Comparison of ENCODE assay signal across 17 cellular contexts in genomic region chr18:24052053-24052452, GRCh38. TPM values are rescaled to one million over a fixed set of nuclear protein-coding genes. Genes with fewer than 3 reads are reported as not detected.
A peak's percentile ranks its signal among the peaks of the same experiment; 100 is the strongest.
DNase-seq lines count a peak whose midpoint lies in the region; ATAC-seq and TF ChIP-seq lines count a peak whose summit lies in the region.
"Had no signal": no experiment of that assay in that cellular context is flagged by ENCODE, and none has a peak within 500 bp of the region (broad histone marks: within the 10 kb centered on the region; RNA-seq: fewer than 3 reads in every experiment).

No MANE protein-coding gene starts in this region.

- no peak for DNase-seq in CD8-positive, alpha-beta memory T cell
- DNase-seq in HCT116 (ENCODE audit: low read depth, low spot score) = no peak
- DNase-seq in activated naive CD8-positive, alpha-beta T cell treated with anti-CD3 and anti-CD28 coated beads for 36 hours = no peak
- DNase-seq in mucosa of descending colon = no peak
- DNase-seq in GM10248 (ENCODE audit: extremely low spot score) = no peak
- no peak for DNase-seq in MV-4-11 (lab: John Stamatoyannopoulos, UW)
- DNase-seq: amygdala; Kasumi-1; left ventricle myocardium inferior; NCI-H1930; NCI-H82; sigmoid colon; stimulated activated CD4-positive, alpha-beta T cell treated with anti-CD3 and anti-CD28 coated beads, Interleukin-4, amount 100 ng/mL, for 1 hour had no signal

- no peaks in the 10 kb centered on the region for H3K36me3 ChIP-seq in CD8-positive, alpha-beta memory T cell (ENCODE audit: insufficient read depth, low read length)
- H3K36me3 ChIP-seq in HCT116 (ENCODE audit: control insufficient read depth in 1 of 2, insufficient read depth in 2 of 2, low read length in 2 of 2) (no peaks in the 10 kb centered on the region), mucosa of descending colon (ENCODE audit: low read depth) (no peaks in the 10 kb centered on the region)
- H3K36me3 ChIP-seq: left ventricle myocardium inferior, sigmoid colon had no signal

- H3K27ac ChIP-seq in CD8-positive, alpha-beta memory T cell (ENCODE audit: low read depth, low read length) = no peak overlapping the region
- no peak overlapping the region for H3K27ac ChIP-seq in HCT116 (ENCODE audit: low read depth, low read length)
- H3K27ac ChIP-seq: coronary artery, left ventricle myocardium inferior had no signal

- no peaks in the 10 kb centered on the region for H3K27me3 Mint-ChIP-seq in CD8-positive, alpha-beta memory T cell
- no peaks in the 10 kb centered on the region for H3K27me3 Mint-ChIP-seq in activated naive CD8-positive, alpha-beta T cell treated with anti-CD3 and anti-CD28 coated beads for 36 hours

- H2AFZ ChIP-seq in HCT116 (ENCODE audit: low read depth, low read length, poor library complexity, severe bottlenecking) = no peak overlapping the region

- peak overlapping the region in 4 of 7 donors; percentile 4 to 63 (median 26) for H3K4me3 Mint-ChIP-seq in CD8-positive, alpha-beta memory T cell
- no peak overlapping the region for H3K4me3 Mint-ChIP-seq in activated naive CD8-positive, alpha-beta T cell treated with anti-CD3 and anti-CD28 coated beads for 36 hours
- H3K4me3 Mint-ChIP-seq: neural crest cell had no signal

- H3K27ac Mint-ChIP-seq in CD8-positive, alpha-beta memory T cell = peak overlapping the region; percentile 24 to 89 (median 68)
- H3K27ac Mint-ChIP-seq in activated naive CD8-positive, alpha-beta T cell treated with anti-CD3 and anti-CD28 coated beads for 36 hours = peak overlapping the region; percentile 81

- no peak overlapping the region for H3K9ac ChIP-seq in HCT116 (ENCODE audit: low read length)

- peaks cover 78% of the 10 kb centered on the region for H3K4me1 ChIP-seq in CD8-positive, alpha-beta memory T cell (ENCODE audit: insufficient read depth, low read length)
- H3K4me1 ChIP-seq in HCT116 (ENCODE audit: control insufficient read depth in 1 of 2, insufficient read depth in 2 of 2, low read length in 2 of 2) (peaks cover 16 to 17% of the 10 kb centered on the region in 2 experiments), mucosa of descending colon (ENCODE audit: low read depth) (peaks cover 11% of the 10 kb centered on the region)
- H3K4me1 ChIP-seq: left ventricle myocardium inferior had no signal

- peaks cover 0 to 36% (median 5%) of the 10 kb centered on the region in 3 donors for H3K36me3 Mint-ChIP-seq in CD8-positive, alpha-beta memory T cell
- H3K36me3 Mint-ChIP-seq in activated naive CD8-positive, alpha-beta T cell treated with anti-CD3 and anti-CD28 coated beads for 36 hours = peaks cover 14% of the 10 kb centered on the region

- TF ChIP-seq CTCF in HCT116 (IDR thresholded peaks at IDR 0.05 in 2 of 3, conservative IDR thresholded peaks at IDR 0.05 in 1 of 3; ENCODE audit: borderline replicate concordance in 1 of 3, insufficient read depth in 1 of 3, low read depth in 2 of 3, low read length in 2 of 3) (no peak), mucosa of descending colon (IDR thresholded peaks at IDR 0.05) (no peak), GM10248 (IDR thresholded peaks at IDR 0.05; ENCODE audit: control extremely low read depth, extremely low read depth, low read depth, missing control alignments) (no peak)

- H4K20me1 ChIP-seq in HCT116 (ENCODE audit: insufficient read depth) = no peaks in the 10 kb centered on the region

- H3K9me3 Mint-ChIP-seq in CD8-positive, alpha-beta memory T cell = no peaks in the 10 kb centered on the region
- no peaks in the 10 kb centered on the region for H3K9me3 Mint-ChIP-seq in activated naive CD8-positive, alpha-beta T cell treated with anti-CD3 and anti-CD28 coated beads for 36 hours

- intact Hi-C loops in HCT116 (cut with micrococcal nuclease) (no loop called here), mucosa of descending colon (cut with DNase I, micrococcal nuclease) (no loop called here)

- BruUV-seq in HCT116 (replicated peaks; lab: Mats Ljungman, UMichigan) = no TSS peak

- no peaks in the 10 kb centered on the region for H3K27me3 ChIP-seq in CD8-positive, alpha-beta memory T cell (ENCODE audit: insufficient read depth, low read length, poor library complexity, severe bottlenecking)
- H3K27me3 ChIP-seq in HCT116 (ENCODE audit: insufficient read depth, low read length) = no peaks in the 10 kb centered on the region
- H3K27me3 ChIP-seq: sigmoid colon had no signal

- CTCF ChIA-PET in CD8-positive, alpha-beta memory T cell (lab: Charles Lee) = interaction anchor here (1.2 kb wide), 1 partner anchor 26 kb away, joined by 3 read pairs; no protein-coding TSS in a partner anchor
- CTCF ChIA-PET in HCT116 (lab: Charles Lee) (no interaction called here), GM10248 (lab: Yijun Ruan, JAX) (no interaction called here)

- no peak for TF ChIP-seq POLR2A in HCT116 (IDR thresholded peaks at IDR 0.05; ENCODE audit: borderline replicate concordance, extremely low read depth, insufficient read depth, insufficient read length)

- H3K4me3 ChIP-seq in CD8-positive, alpha-beta memory T cell (ENCODE audit: low read length) = no peak overlapping the region
- H3K4me3 ChIP-seq in HCT116 (replicated peaks in 1 of 2; ENCODE audit: low read depth in 1 of 2, low read length in 2 of 2) (no peak overlapping the region), mucosa of descending colon (no peak overlapping the region)
- H3K4me3 ChIP-seq: coronary artery, left ventricle myocardium inferior, sigmoid colon had no signal

- H3K9me2 ChIP-seq in HCT116 (ENCODE audit: insufficient read depth) = no peaks in the 10 kb centered on the region

- no peak for TF ChIP-seq RAD21 in HCT116 (IDR thresholded peaks at IDR 0.05; ENCODE audit: low read depth)

- POLR2A ChIA-PET in CD8-positive, alpha-beta memory T cell (lab: Charles Lee) = no interaction called here
- POLR2A ChIA-PET in HCT116 (lab: Charles Lee) = no interaction called here
- POLR2A ChIA-PET in GM10248 (lab: Yijun Ruan, JAX) = no interaction called here

- RAD21 ChIA-PET in HCT116 (lab: Charles Lee; ENCODE audit: low non-redundant PET in 1 of 2, low total read pairs in 2 of 2, uncharacterized antibody in 2 of 2, unreplicated experiment in 2 of 2) = interaction anchor here in 1 of 2 experiments (1.1 kb wide), 1 partner anchor 24 kb away, joined by 4 read pairs; no protein-coding TSS in a partner anchor

- no peak for ATAC-seq in HCT116
- peak; percentile 16 for ATAC-seq in mucosa of descending colon
- ATAC-seq in GM19035 (IDR thresholded peaks at IDR 0.05; ENCODE audit: unreplicated experiment) = no peak
- ATAC-seq: Right ventricle myocardium inferior had no signal

- peaks cover 11% of the 10 kb centered on the region; the same call in 1 of the 2 replicates for H3K79me2 ChIP-seq in HCT116 (ENCODE audit: insufficient read depth, low read length)

- peaks cover 88 to 99% (median 98%) of the 10 kb centered on the region in 3 donors for H3K4me1 Mint-ChIP-seq in CD8-positive, alpha-beta memory T cell
- H3K4me1 Mint-ChIP-seq in activated naive CD8-positive, alpha-beta T cell treated with anti-CD3 and anti-CD28 coated beads for 36 hours = peaks cover 80% of the 10 kb centered on the region

- peak overlapping the region; percentile 41 for H3K4me2 ChIP-seq in HCT116 (ENCODE audit: low read length)

- H3K9me3 ChIP-seq in CD8-positive, alpha-beta memory T cell (ENCODE audit: low read length) = no peaks in the 10 kb centered on the region
- no peaks in the 10 kb centered on the region for H3K9me3 ChIP-seq in HCT116 (ENCODE audit: control insufficient read depth in 1 of 2, insufficient read depth in 1 of 2, low read depth in 1 of 2, low read length in 2 of 2)
- no peaks in the 10 kb centered on the region for H3K9me3 ChIP-seq in mucosa of descending colon
- H3K9me3 ChIP-seq: left ventricle myocardium inferior, sigmoid colon had no signal

TF ChIP-seq in HCT116, 20 proteins besides CTCF, POLR2A, EP300 and RAD21:
- TF ChIP-seq EGR1 (IDR thresholded peaks at IDR 0.05; ENCODE audit: low read depth) (no peak), SIN3A (IDR thresholded peaks at IDR 0.05; ENCODE audit: low read depth) (no peak), ZFX (IDR thresholded peaks at IDR 0.05) (no peak)

RNA-seq across cellular contexts. Expression of gene TTC39C, which starts 37.5 kb away (rescaled TPM):
- total RNA-seq in CD8-positive, alpha-beta memory T cell = 10 to 100 TPM; 57.4 to 59.5 TPM
- polyA plus RNA-seq in CD8-positive, alpha-beta memory T cell = 80.2 TPM
- total RNA-seq in HCT116 (2021; ENCODE audit: unreplicated experiment) = 24.8 TPM
- 10.2 and 11.7 TPM in 2 replicates for polyA plus RNA-seq in HCT116 (2012)
- 10 to 100 TPM; 43.8 to 45.3 TPM for total RNA-seq in activated naive CD8-positive, alpha-beta T cell treated with anti-CD3 and anti-CD28 coated beads for 36 hours
- 10 to 100 TPM in 2 of 3 donors, 1 to 10 TPM in 1; 8.1 to 14.6 (median 13.2) TPM for total RNA-seq in mucosa of descending colon
